Comparison of ENCODE assay signal across 8 cellular contexts in genomic region chr19:33894787-33895186, GRCh38.
"Had no signal": no experiment of that assay in that cellular context is flagged by ENCODE, and none has a peak within 500 bp of the region (broad histone marks: within the 10 kb centered on the region; RNA-seq: fewer than 3 reads in every experiment).

No MANE protein-coding gene starts in this region.

- H3K4me3 ChIP-seq: GM23248, HAP-1 had no signal

- FAIRE-seq: HepG2 had no signal

- H3K36me3 ChIP-seq: HAP-1 had no signal

- H3K27ac ChIP-seq: GM23248, HL-60 had no signal

- H3K9ac ChIP-seq: GM23248 had no signal

- H3K4me3 Mint-ChIP-seq: HFFc6, IgD-negative memory B cell had no signal

- H3K36me3 Mint-ChIP-seq: IgD-negative memory B cell had no signal

- H3K27ac Mint-ChIP-seq: HFFc6, IgD-negative memory B cell had no signal

- H3K4me1 ChIP-seq: HAP-1 had no signal

- DNase-seq: GM23248, GOT3, H7, HFFc6 had no signal

- H2AFZ ChIP-seq: GM23248 had no signal
